In genomic region chr7:16359201-16359600, GRCh38 we compare ENCODE assay signal across 20 cellular contexts.
"Had no signal": no experiment of that assay in that cellular context is flagged by ENCODE, and none has a peak within 500 bp of the region (broad histone marks: within the 10 kb centered on the region; RNA-seq: fewer than 3 reads in every experiment).

No MANE protein-coding gene starts in this region.

- H3K27ac ChIP-seq: coronary artery, gastroesophageal sphincter, left lung, lower lobe of right lung, pancreas had no signal

- DNase-seq: effector CD4-positive, alpha-beta T cell; endodermal cell; erythroblast; foreskin fibroblast; glutamatergic neuron; islet precursor cell; left lung; lower lobe of right lung; natural killer cell; nucleus accumbens; pancreas; right cardiac atrium; stimulated activated CD4-positive, alpha-beta T cell treated with anti-CD3 and anti-CD28 coated beads, Interleukin-2, amount 100 ng/mL, for 48 hours; stimulated activated naive CD4-positive, alpha-beta T cell treated with Interleukin-2 at 50 U/mL for 16 hours; trophoblast cell had no signal

- H3K4me3 ChIP-seq: coronary artery, gastroesophageal sphincter, left lung, lower lobe of right lung, pancreas, smooth muscle cell had no signal

- FAIRE-seq: endothelial cell of umbilical vein, pancreas, urothelium cell line had no signal
